In genomic region chr5:37132646-37133045, GRCh38 we compare ENCODE assay signal across 19 cellular contexts.
"Had no signal": no experiment of that assay in that cellular context is flagged by ENCODE, and none has a peak within 500 bp of the region (broad histone marks: within the 10 kb centered on the region; RNA-seq: fewer than 3 reads in every experiment).

No MANE protein-coding gene starts in this region.

- H3K4me3 ChIP-seq: dorsolateral prefrontal cortex, heart left ventricle, sigmoid colon, stomach, thoracic aorta had no signal

- H3K27me3 ChIP-seq: dorsolateral prefrontal cortex, heart left ventricle, neutrophil, sigmoid colon, stomach had no signal

- H3K9me3 ChIP-seq: neutrophil, sigmoid colon, thoracic aorta had no signal

- ATAC-seq: heart left ventricle; naive thymus-derived CD8-positive, alpha-beta T cell had no signal

- H3K4me1 ChIP-seq: heart left ventricle, sigmoid colon, stomach had no signal

- H3K27me3 Mint-ChIP-seq: naive thymus-derived CD8-positive, alpha-beta T cell had no signal

- FAIRE-seq: islet of Langerhans, small intestine had no signal

- H3K4me1 Mint-ChIP-seq: naive thymus-derived CD8-positive, alpha-beta T cell had no signal

- H3K27ac ChIP-seq: dorsolateral prefrontal cortex, heart left ventricle, neutrophil, sigmoid colon, stomach, thoracic aorta had no signal

- DNase-seq: cortex of kidney; dorsolateral prefrontal cortex; effector CD8-positive, alpha-beta T cell; foreskin melanocyte; heart left ventricle; hippocampal formation; kidney glomerular epithelial cell; naive thymus-derived CD8-positive, alpha-beta T cell; posterior cingulate gyrus; sigmoid colon; small intestine; stimulated activated CD4-positive, alpha-beta T cell treated with anti-CD3 and anti-CD28 coated beads, Interleukin-12 subunit alpha, Interleukin-12 subunit beta, amount 100 ng/mL, for 4 hours; stimulated activated naive CD4-positive, alpha-beta T cell; stomach; substantia nigra; trophoblast cell had no signal

- H3K36me3 ChIP-seq: neutrophil had no signal

- H3K4me3 Mint-ChIP-seq: naive thymus-derived CD8-positive, alpha-beta T cell had no signal
